ENCODE assay signal across 15 cellular contexts in genomic region chr7:95737828-95738505, GRCh38. TPM values are rescaled to one million over a fixed set of nuclear protein-coding genes. Genes with fewer than 3 reads are reported as not detected.
A peak's percentile ranks its signal among the peaks of the same experiment; 100 is the strongest.
DNase-seq lines count a peak whose midpoint lies in the region; ATAC-seq and TF ChIP-seq lines count a peak whose summit lies in the region.
"Had no signal": no experiment of that assay in that cellular context is flagged by ENCODE, and none has a peak within 500 bp of the region (broad histone marks: within the 10 kb centered on the region; RNA-seq: fewer than 3 reads in every experiment).

No MANE protein-coding gene starts in this region.

- no peak overlapping the region for H2AFZ ChIP-seq in H9 (ENCODE audit: low read length)

- H3K27ac Mint-ChIP-seq in H9, result no peak overlapping the region

- no peak overlapping the region for H2BK120ac ChIP-seq in H9 (ENCODE audit: low read depth, low read length, poor library complexity, severe bottlenecking)

- H2BK20ac ChIP-seq in H9 (ENCODE audit: low read depth, low read length, poor library complexity, severe bottlenecking), result no peak overlapping the region

- H4K91ac ChIP-seq in H9 (ENCODE audit: insufficient read length, low read depth, low read length), result no peak overlapping the region

- H3K9me3 ChIP-seq in H9 (ENCODE audit: control insufficient read depth, low read depth, low read length) (no peaks in the 10 kb centered on the region), prostate gland (no peaks in the 10 kb centered on the region)
- H3K9me3 ChIP-seq: BLaER1 had no signal

- no peaks in the 10 kb centered on the region for H3K4me1 Mint-ChIP-seq in H9

- no peak overlapping the region for H3K18ac ChIP-seq in H9 (ENCODE audit: insufficient read length, low read depth, low read length)

- H3K27me3 ChIP-seq in H9 (ENCODE audit: insufficient read depth, low read length) (no peaks in the 10 kb centered on the region), prostate gland (replicated peaks; ENCODE audit: insufficient read depth) (no peaks in the 10 kb centered on the region)
- H3K27me3 ChIP-seq: BLaER1 had no signal

- no peaks in the 10 kb centered on the region for H3K79me1 ChIP-seq in H9 (ENCODE audit: insufficient read depth, low read depth, low read length, poor library complexity, severe bottlenecking)

- H3T11ph ChIP-seq in H9 (ENCODE audit: low read length), result no peak overlapping the region

- no peaks in the 10 kb centered on the region for H3K79me2 ChIP-seq in H9 (ENCODE audit: insufficient read depth, low read length)

- no peaks in the 10 kb centered on the region for H3K9me3 Mint-ChIP-seq in H9

- H2BK15ac ChIP-seq in H9 (ENCODE audit: low read depth, low read length), result no peak overlapping the region

- no peaks in the 10 kb centered on the region for H3K36me3 Mint-ChIP-seq in H9 (ENCODE audit: insufficient read depth in 1 of 3, low read depth in 3 of 3)

- no peak for TF ChIP-seq POLR2A in prostate gland (IDR thresholded peaks at IDR 0.05)

- intact Hi-C loops in sciatic nerve (cut with DNase I), result no loop called here
- intact Hi-C loops in prostate gland (cut with DNase I), result no loop called here

- no peak overlapping the region for H3K4ac ChIP-seq in H9 (ENCODE audit: low read depth, low read length)

- peak overlapping the region; percentile 63; the same call in 1 of the 2 replicates for H3K14ac ChIP-seq in H9 (ENCODE audit: insufficient read depth, low read length)

- no peak overlapping the region for H2BK5ac ChIP-seq in H9 (ENCODE audit: insufficient read length, low read length)

- no peak overlapping the region for H3K9ac ChIP-seq in H9 (ENCODE audit: extremely low read depth, insufficient read length, low read length)
- H3K9ac ChIP-seq: BLaER1 had no signal

- no peak overlapping the region for H4K5ac ChIP-seq in H9 (ENCODE audit: insufficient read length, low read depth, low read length)

- no peak overlapping the region for H3K23ac ChIP-seq in H9 (ENCODE audit: insufficient read length, low read depth, low read length)

- H3K56ac ChIP-seq in H9 (ENCODE audit: insufficient read length, low read depth, low read length), result no peak overlapping the region

- H4K8ac ChIP-seq in H9 (replicated peaks; ENCODE audit: insufficient read length, low read depth, low read length), result no peak overlapping the region

- ATAC-seq in sciatic nerve (peak; percentile 10), HG02763 (IDR thresholded peaks at IDR 0.05; ENCODE audit: unreplicated experiment) (no peak)
- ATAC-seq: HepG2, Right ventricle myocardium inferior had no signal

- no peak overlapping the region for H2BK12ac ChIP-seq in H9 (ENCODE audit: insufficient read length, low read depth, low read length)

- no peak overlapping the region for H3K27ac ChIP-seq in H9 (ENCODE audit: insufficient read length, low read depth, low read length)
- no peak overlapping the region for H3K27ac ChIP-seq in prostate gland
- H3K27ac ChIP-seq: BLaER1 had no signal

- no peak overlapping the region for H3K4me3 Mint-ChIP-seq in H9

- H4K20me1 ChIP-seq in H9 (ENCODE audit: control insufficient read depth, insufficient read depth, insufficient read length), result no peaks in the 10 kb centered on the region
- H4K20me1 ChIP-seq: BLaER1 had no signal

- DNase-seq in H9 (no peak), NCI-H2107 (lab: John Stamatoyannopoulos, UW) (peak; percentile 25), RKO (ENCODE audit: low spot score) (peak; percentile 5), sciatic nerve (ENCODE audit: low spot score) (no peak), prostate gland (ENCODE audit: low spot score) (no peak), mucosa of gallbladder (ENCODE audit: low spot score) (no peak)
- DNase-seq: DMS153, H7, MM.1S, NCI-H510A, T-helper 2 cell had no signal

- H2AK5ac ChIP-seq in H9 (ENCODE audit: insufficient read length, low read length), result no peak overlapping the region

- no peaks in the 10 kb centered on the region for H3K4me1 ChIP-seq in H9 (ENCODE audit: insufficient read depth, low read length)
- H3K4me1 ChIP-seq in prostate gland (replicated peaks), result no peaks in the 10 kb centered on the region
- H3K4me1 ChIP-seq: BLaER1 had no signal

- H3K36me3 ChIP-seq in prostate gland, result no peaks in the 10 kb centered on the region
- H3K36me3 ChIP-seq: BLaER1 had no signal

- no peak overlapping the region for H3K4me2 ChIP-seq in H9 (ENCODE audit: insufficient read depth, insufficient read length, low read length)
- H3K4me2 ChIP-seq: BLaER1 had no signal

- no peaks in the 10 kb centered on the region for H3K23me2 ChIP-seq in H9 (ENCODE audit: insufficient read length, low read depth, low read length, poor library complexity, severe bottlenecking)

- TF ChIP-seq CTCF in H9 (conservative IDR thresholded peaks at IDR 0.05) (no peak), prostate gland (IDR thresholded peaks at IDR 0.05) (no peak)

- H3K27me3 Mint-ChIP-seq in H9 (ENCODE audit: low read depth), result peaks cover 4% of the 10 kb centered on the region

- WGBS in H9 (ENCODE audit: extremely low coverage, insufficient read length, low lambda C conversion rate), result no CpG with 5 or more reads among the region's 3 CpGs
- WGBS in prostate gland, result 70% methylated on average over 3 of the region's 3 CpGs

- H3K4me3 ChIP-seq in prostate gland, result no peak overlapping the region
- H3K4me3 ChIP-seq: BLaER1 had no signal

RNA-seq across cellular contexts. Expression of gene DYNC1I1, which starts 34.4 kb away (rescaled TPM):
- total RNA-seq in H9 (2021) (3.2 TPM in 2 replicates), sciatic nerve (4.3 TPM), prostate gland (1 to 10 TPM; 4.4 to 5.1 TPM), mucosa of gallbladder (2.7 TPM)
- total RNA-seq: HepG2 had no signal

Comparison
In these comparisons a context has a peak if more than half of its experiments do, and no peak if none do; other contexts are left out.
1. DNase-seq: peak in NCI-H2107 (single experiment) and RKO (single experiment); none in H9 (single experiment), sciatic nerve (single experiment), prostate gland (single experiment) and mucosa of gallbladder (single experiment).